In genomic region chr6:165663736-165664552, GRCh38 we compare ENCODE assay signal across 7 cellular contexts. TPM values are rescaled to one million over a fixed set of nuclear protein-coding genes. Genes with fewer than 3 reads are reported as not detected.
DNase-seq lines count a peak whose midpoint lies in the region; ATAC-seq and TF ChIP-seq lines count a peak whose summit lies in the region.

No MANE protein-coding gene starts in this region.

- peaks cover 0 to 96% (median 49%) of the 10 kb centered on the region in 7 donors for H3K27me3 ChIP-seq in spleen (replicated peaks in 1 of 7)

- TF ChIP-seq CTCF in HEK293 (tag by site-specific recombination; IDR thresholded peaks at IDR 0.05): peak; percentile 43; the same call in 1 of the 2 replicates
- TF ChIP-seq CTCF in astrocyte of the spinal cord (IDR thresholded peaks at IDR 0.05; ENCODE audit: low read depth, low read length): no peak
- TF ChIP-seq CTCF in spleen (IDR thresholded peaks at IDR 0.05 in 8 of 11, conservative IDR thresholded peaks at IDR 0.05 in 3 of 11): no peak

- H3K36me3 ChIP-seq in HEK293 (ENCODE audit: control insufficient read depth in 2 of 2, insufficient read depth in 1 of 2, low read length in 2 of 2) (no peaks in the 10 kb centered on the region), spleen (no peaks in the 10 kb centered on the region)

- POLR2A ChIA-PET in HEK293 (lab: Yijun Ruan, JAX): no interaction called here

- no peak for TF ChIP-seq POLR2A in spleen (IDR thresholded peaks at IDR 0.05)

- WGBS in spleen, 5 donors: 2 to 5% (median 3%) methylated on average over 31 to 48 of the region's 48 CpGs

- ATAC-seq in GM21528 (IDR thresholded peaks at IDR 0.05; ENCODE audit: low FRiP score, unreplicated experiment): no peak

- in situ Hi-C loops in astrocyte of the spinal cord (cut with HindIII; ENCODE audit: low sequenced_read_pairs): no loop called here

- peak overlapping the region; percentile 89 for H3K27ac ChIP-seq in HEK293 (ENCODE audit: extremely low read depth, low read depth, low read length)
- peak overlapping the region in 5 of 8 donors; percentile 55 to 85 (median 75) for H3K27ac ChIP-seq in spleen

- intact Hi-C loops in spleen (cut with DNase I; ENCODE audit: low total_unique reads): loop anchor here (10.0 kb wide), 1 partner anchor 219 kb away; no protein-coding TSS in a partner anchor

- DNase-seq in astrocyte of the spinal cord (ENCODE audit: low read depth, low spot score): no peak
- DNase-seq in iPS-NIHi11 (ENCODE audit: low spot score): peak; percentile 37
- no peak for DNase-seq in spleen
- DNase-seq in stimulated activated CD8-positive, alpha-beta memory T cell treated with anti-CD3 and anti-CD28 coated beads, Interleukin-4, amount 100 ng/mL, for 48 hours: no peak
- DNase-seq in activated gamma-delta T cell treated with Interleukin-2 at 50 U/mL for 16 hours: no peak

- CTCF ChIA-PET in HEK293 (lab: Yijun Ruan, JAX): interaction anchor here (0.7 kb wide), 1 partner anchor 736 kb away, joined by 3 read pairs; no protein-coding TSS in a partner anchor

- H3K4me1 ChIP-seq in HEK293 (ENCODE audit: control insufficient read depth, insufficient read depth, low read length): peaks cover 19% of the 10 kb centered on the region
- H3K4me1 ChIP-seq in spleen: peaks cover 0 to 46% (median 24%) of the 10 kb centered on the region in 6 donors

- H3K4me3 ChIP-seq in HEK293 (ENCODE audit: low read depth, low read length) (peak overlapping the region; percentile 66), astrocyte of the spinal cord (ENCODE audit: low read depth, low read length) (peak overlapping the region; percentile 32), spleen (peak overlapping the region; percentile 7 to 72 (median 48))

- H3K9me3 ChIP-seq in HEK293 (ENCODE audit: control insufficient read depth, insufficient read depth, low read depth, low read length): no peaks in the 10 kb centered on the region
- H3K9me3 ChIP-seq in spleen: no peaks in the 10 kb centered on the region

TF ChIP-seq in HEK293, 187 proteins besides CTCF, POLR2A, EP300 and RAD21 (continues in another document):
- TF ChIP-seq ZNF501 (tag by site-specific recombination; IDR thresholded peaks at IDR 0.05) (peak; percentile 48; the same call in 1 of the 2 replicates), SP2 (tag by site-specific recombination; IDR thresholded peaks at IDR 0.05) (peak; percentile 72), ZNF239 (tag by site-specific recombination; IDR thresholded peaks at IDR 0.05) (no peak), ZNF280D (tag by site-specific recombination; IDR thresholded peaks at IDR 0.05) (no peak), ZNF514 (tag by site-specific recombination; IDR thresholded peaks at IDR 0.05) (no peak), ZNF280C (tag by site-specific recombination; IDR thresholded peaks at IDR 0.05) (no peak), ZNF133 (tag by site-specific recombination; IDR thresholded peaks at IDR 0.05) (no peak), ZNF692 (tag by site-specific recombination; IDR thresholded peaks at IDR 0.05) (peak; percentile 79; the same call in 1 of the 2 replicates), ZNF704 (tag by site-specific recombination; IDR thresholded peaks at IDR 0.05) (no peak), EGR2 (tag by site-specific recombination; IDR thresholded peaks at IDR 0.05; ENCODE audit: low read depth) (no peak), ZNF585B (tag by site-specific recombination; IDR thresholded peaks at IDR 0.05) (no peak), MEIS1 (CRISPR knock-in tag; IDR thresholded peaks at IDR 0.05; ENCODE audit: borderline replicate concordance) (no peak), ZNF660 (tag by site-specific recombination; IDR thresholded peaks at IDR 0.05) (no peak), ZNF843 (tag by site-specific recombination; IDR thresholded peaks at IDR 0.05) (no peak), ZBTB44 (tag by site-specific recombination; IDR thresholded peaks at IDR 0.05) (no peak), GFI1B (tag by site-specific recombination; IDR thresholded peaks at IDR 0.05) (no peak), PBX3 (CRISPR knock-in tag; IDR thresholded peaks at IDR 0.05) (peak; percentile 65; the same call in 1 of the 2 replicates)

RNA-seq across cellular contexts. Expression of gene PDE10A, which starts 0.9 kb away (rescaled TPM):
- total RNA-seq in spleen: 10 to 100 TPM in 5 of 7 donors, 1 to 10 TPM in 2; 7.5 to 28.2 (median 10.6) TPM
- 1 to 10 TPM; 1.1 to 2.5 (median 2.2) TPM for polyA plus RNA-seq in spleen
